17 cellular contexts compared by ENCODE assay signal in genomic region chr7:124700655-124701054, GRCh38.
"Had no signal": no experiment of that assay in that cellular context is flagged by ENCODE, and none has a peak within 500 bp of the region (broad histone marks: within the 10 kb centered on the region; RNA-seq: fewer than 3 reads in every experiment).

No MANE protein-coding gene starts in this region.

- H3K27ac ChIP-seq: coronary artery, gastroesophageal sphincter, heart left ventricle had no signal

- DNase-seq: activated CD4-positive, alpha-beta memory T cell treated with anti-CD3 and anti-CD28 coated beads for 36 hours; activated CD4-positive, alpha-beta T cell treated with anti-CD3 and anti-CD28 coated beads for 4 hours; activated gamma-delta T cell treated with Interleukin-2 at 50 U/mL for 16 hours; activated T-cell treated with anti-CD3 and anti-CD28 coated beads for 4 hours; heart left ventricle; left colon; midbrain; nucleus accumbens; posterior cingulate gyrus; retina; stimulated activated CD4-positive, alpha-beta T cell treated with anti-CD3 and anti-CD28 coated beads, Interleukin-1b, Interleukin-23, amount 100 ng/mL, for 48 hours; stimulated activated CD8-positive, alpha-beta memory T cell treated with anti-CD3 and anti-CD28 coated beads, Interleukin-4, amount 100 ng/mL, for 48 hours; stimulated activated naive CD4-positive, alpha-beta T cell; T-cell had no signal

- H3K36me3 ChIP-seq: gastroesophageal sphincter had no signal

- H3K27me3 ChIP-seq: gastroesophageal sphincter, heart left ventricle had no signal

- H3K4me1 ChIP-seq: heart left ventricle had no signal

- H3K9me3 ChIP-seq: gastroesophageal sphincter, heart left ventricle had no signal

- H3K4me3 ChIP-seq: coronary artery, gastroesophageal sphincter, heart left ventricle, lung had no signal
